12 cellular contexts compared by ENCODE assay signal in genomic region chr1:7960165-7960564, GRCh38. TPM values are rescaled to one million over a fixed set of nuclear protein-coding genes. Genes with fewer than 3 reads are reported as not detected.
DNase-seq lines count a peak whose midpoint lies in the region; ATAC-seq, FAIRE-seq and TF ChIP-seq lines count a peak whose summit lies in the region.
"Had no signal": no experiment of that assay in that cellular context is flagged by ENCODE, and none has a peak within 500 bp of the region (broad histone marks: within the 10 kb centered on the region; RNA-seq: fewer than 3 reads in every experiment).

No MANE protein-coding gene starts in this region.

- H3K27ac Mint-ChIP-seq in activated T-helper 17 cell treated with anti-CD3 and anti-CD28 coated beads, Interleukin-2, amount 50 U/mL, for 72 hours = peak overlapping the region; percentile 95
- H3K27ac Mint-ChIP-seq in memory B cell = peak overlapping the region; percentile 67

- no peaks in the 10 kb centered on the region for H3K9me3 Mint-ChIP-seq in activated T-helper 17 cell treated with anti-CD3 and anti-CD28 coated beads, Interleukin-2, amount 50 U/mL, for 72 hours
- H3K9me3 Mint-ChIP-seq in memory B cell = no peaks in the 10 kb centered on the region

- H2AFZ ChIP-seq in ACC112 (ENCODE audit: low read length, unreplicated experiment) = no peak overlapping the region

- H3K4me1 Mint-ChIP-seq in activated T-helper 17 cell treated with anti-CD3 and anti-CD28 coated beads, Interleukin-2, amount 50 U/mL, for 72 hours = peaks cover 28% of the 10 kb centered on the region
- H3K4me1 Mint-ChIP-seq in memory B cell = peaks cover 7% of the 10 kb centered on the region

- H3K36me3 ChIP-seq in ACC112 (ENCODE audit: insufficient read depth, low read length) (peaks cover 14% of the 10 kb centered on the region), HEK293 (ENCODE audit: control insufficient read depth in 2 of 2, insufficient read depth in 1 of 2, low read length in 2 of 2) (peaks cover 18 to 24% of the 10 kb centered on the region in 2 experiments)

- no peaks in the 10 kb centered on the region for H3K9me3 ChIP-seq in HEK293 (ENCODE audit: control insufficient read depth, insufficient read depth, low read depth, low read length)

- DNase-seq in memory B cell (ENCODE audit: low spot score in 2 of 2) (no peak), GM10248 (ENCODE audit: extremely low spot score) (no peak), NK-92 (lab: John Stamatoyannopoulos, UW; ENCODE audit: unreplicated experiment) (no peak), D721Med (ENCODE audit: insufficient read length, low spot score) (no peak)
- DNase-seq: DMS79 treated with DMSO at 0.1 percent for 48 hours; effector CD4-positive, alpha-beta T cell; NCI-H446 treated with DMSO at 0.1 percent for 48 hours had no signal

- ATAC-seq in activated T-helper 17 cell treated with anti-CD3 and anti-CD28 coated beads, Interleukin-2, amount 50 U/mL, for 72 hours (replicated peaks) = no peak
- no peak for ATAC-seq in memory B cell (ENCODE audit: low read depth)
- no peak for ATAC-seq in GM19397 (IDR thresholded peaks at IDR 0.05; ENCODE audit: unreplicated experiment)
- ATAC-seq: left lobe of liver had no signal

- CTCF ChIA-PET in HEK293 (lab: Yijun Ruan, JAX) (interaction anchor here (0.8 kb wide), 1 partner anchor 44 kb away, joined by 6 read pairs; no protein-coding TSS in a partner anchor), GM10248 (lab: Yijun Ruan, JAX) (no interaction called here)

- FAIRE-seq in D721Med (lab: Jason Lieb, UNC) = no peak

- peaks cover 43% of the 10 kb centered on the region for H3K36me3 Mint-ChIP-seq in activated T-helper 17 cell treated with anti-CD3 and anti-CD28 coated beads, Interleukin-2, amount 50 U/mL, for 72 hours (ENCODE audit: low read depth)
- H3K36me3 Mint-ChIP-seq in memory B cell = peaks cover 7% of the 10 kb centered on the region

- H3K4me1 ChIP-seq in ACC112 (ENCODE audit: control insufficient read depth, insufficient read depth, low read length, unreplicated experiment) (peaks cover 11% of the 10 kb centered on the region), HEK293 (ENCODE audit: control insufficient read depth, insufficient read depth, low read length) (no peaks in the 10 kb centered on the region)

- peak overlapping the region; percentile 94 for H3K4me3 ChIP-seq in ACC112 (ENCODE audit: low read depth, low read length)
- H3K4me3 ChIP-seq in HEK293 (ENCODE audit: low read depth, low read length) = no peak overlapping the region

- POLR2A ChIA-PET in HEK293 (lab: Yijun Ruan, JAX) = no interaction called here
- POLR2A ChIA-PET in GM10248 (lab: Yijun Ruan, JAX) = no interaction called here

- H3K27me3 ChIP-seq in ACC112 (ENCODE audit: insufficient read depth, low read length) = no peaks in the 10 kb centered on the region

- peak overlapping the region; percentile 96 for H3K4me3 Mint-ChIP-seq in activated T-helper 17 cell treated with anti-CD3 and anti-CD28 coated beads, Interleukin-2, amount 50 U/mL, for 72 hours
- H3K4me3 Mint-ChIP-seq in memory B cell = peak overlapping the region; percentile 76

- peaks cover 40% of the 10 kb centered on the region for H3K79me2 ChIP-seq in ACC112 (ENCODE audit: control insufficient read depth, insufficient read depth, low read length, unreplicated experiment)

- H3K27ac ChIP-seq in ACC112 (ENCODE audit: low read depth, low read length) (no peak overlapping the region), HEK293 (ENCODE audit: extremely low read depth, low read depth, low read length) (no peak overlapping the region)

- H3K27me3 Mint-ChIP-seq in activated T-helper 17 cell treated with anti-CD3 and anti-CD28 coated beads, Interleukin-2, amount 50 U/mL, for 72 hours = no peaks in the 10 kb centered on the region
- H3K27me3 Mint-ChIP-seq in memory B cell = no peaks in the 10 kb centered on the region

- no peak for TF ChIP-seq CTCF in HEK293 (tag by site-specific recombination; IDR thresholded peaks at IDR 0.05)
- no peak for TF ChIP-seq CTCF in GM10248 (IDR thresholded peaks at IDR 0.05; ENCODE audit: control extremely low read depth, extremely low read depth, low read depth, missing control alignments)
- no peak for TF ChIP-seq CTCF in D721Med (IDR thresholded peaks at IDR 0.05; ENCODE audit: insufficient read depth, missing control alignments)

TF ChIP-seq in HEK293, 187 proteins besides CTCF, POLR2A, EP300 and RAD21:
- TF ChIP-seq, protein P1, sequence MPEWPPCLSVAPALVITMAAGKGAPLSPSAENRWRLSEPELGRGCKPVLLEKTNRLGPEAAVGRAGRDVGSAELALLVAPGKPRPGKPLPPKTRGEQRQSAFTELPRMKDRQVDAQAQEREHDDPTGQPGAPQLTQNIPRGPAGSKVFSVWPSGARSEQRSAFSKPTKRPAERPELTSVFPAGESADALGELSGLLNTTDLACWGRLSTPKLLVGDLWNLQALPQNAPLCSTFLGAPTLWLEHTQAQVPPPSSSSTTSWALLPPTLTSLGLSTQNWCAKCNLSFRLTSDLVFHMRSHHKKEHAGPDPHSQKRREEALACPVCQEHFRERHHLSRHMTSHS (tag by site-specific recombination; IDR thresholded peaks at IDR 0.05) = no peak
- TF ChIP-seq MZF1 (tag by site-specific recombination; IDR thresholded peaks at IDR 0.05; ENCODE audit: borderline replicate concordance) (peak; percentile 68; the same call in 1 of the 2 replicates), SALL2 (tag by site-specific recombination; IDR thresholded peaks at IDR 0.05; ENCODE audit: borderline replicate concordance) (no peak), ZNF692 (tag by site-specific recombination; IDR thresholded peaks at IDR 0.05) (no peak), ZNF624 (tag by site-specific recombination; IDR thresholded peaks at IDR 0.05) (no peak), ZNF513 (tag by site-specific recombination; IDR thresholded peaks at IDR 0.05) (no peak), ZNF146 (tag by site-specific recombination; IDR thresholded peaks at IDR 0.05) (peak; percentile 58; the same call in 1 of the 2 replicates), ZNF366 (tag by site-specific recombination; conservative IDR thresholded peaks at IDR 0.05) (peak; percentile 48; the same call in 1 of the 2 replicates)

RNA-seq across cellular contexts. Expression of gene PARK7, which starts 1.3 kb away (rescaled TPM):
- total RNA-seq in activated T-helper 17 cell treated with anti-CD3 and anti-CD28 coated beads, Interleukin-2, amount 50 U/mL, for 72 hours = 100 to 1,000 TPM; 262 to 416 TPM

RNA-seq across cellular contexts. Expression of gene TNFRSF9, which starts 19.5 kb away (rescaled TPM):
- 10 to 100 TPM; 22.2 to 40.8 TPM for total RNA-seq in activated T-helper 17 cell treated with anti-CD3 and anti-CD28 coated beads, Interleukin-2, amount 50 U/mL, for 72 hours
